10 cellular contexts compared by ENCODE assay signal in genomic region chr6:36701401-36701991, GRCh38. TPM values are rescaled to one million over a fixed set of nuclear protein-coding genes. Genes with fewer than 3 reads are reported as not detected.
DNase-seq lines count a peak whose midpoint lies in the region; ATAC-seq lines count a peak whose summit lies in the region.
"Had no signal": no experiment of that assay in that cellular context is flagged by ENCODE, and none has a peak within 500 bp of the region (broad histone marks: within the 10 kb centered on the region; RNA-seq: fewer than 3 reads in every experiment).

No MANE protein-coding gene starts in this region.

- H3K27me3 Mint-ChIP-seq in activated T-cell treated with anti-CD3 and anti-CD28 coated beads, Interleukin-2, amount 50 U/mL, for 72 hours (ENCODE audit: low read depth) = peaks cover 25% of the 10 kb centered on the region
- H3K27me3 Mint-ChIP-seq in dendritic cell treated with granulocyte-macrophage colony-stimulating factor and Interleukin-4, amounts not matched to agents 40 ng/mL and 50 ng/mL, for 4 days = no peaks in the 10 kb centered on the region
- no peaks in the 10 kb centered on the region for H3K27me3 Mint-ChIP-seq in stimulated activated naive B cell treated with anti-CD40 and anti-IgM and Interleukin-4, amounts not matched to agents 10 μg/mL and 1 μg/mL and 100 μg/mL, for 72 hours

- ATAC-seq in activated T-cell treated with anti-CD3 and anti-CD28 coated beads, Interleukin-2, amount 50 U/mL, for 72 hours (replicated peaks in 1 of 2) = peak; percentile 21 to 65
- ATAC-seq in stimulated activated naive B cell treated with anti-CD40 and anti-IgM and Interleukin-4, amounts not matched to agents 10 μg/mL and 1 μg/mL and 100 μg/mL, for 72 hours (replicated peaks) = peak; percentile 40 to 50
- no peak for ATAC-seq in HG03280 (IDR thresholded peaks at IDR 0.05; ENCODE audit: unreplicated experiment)
- no peak for ATAC-seq in HG03135 (IDR thresholded peaks at IDR 0.05; ENCODE audit: unreplicated experiment)

- no peaks in the 10 kb centered on the region for H3K9me3 Mint-ChIP-seq in activated T-cell treated with anti-CD3 and anti-CD28 coated beads, Interleukin-2, amount 50 U/mL, for 72 hours
- no peaks in the 10 kb centered on the region for H3K9me3 Mint-ChIP-seq in dendritic cell treated with granulocyte-macrophage colony-stimulating factor and Interleukin-4, amounts not matched to agents 40 ng/mL and 50 ng/mL, for 4 days
- peaks cover 0 to 4% of the 10 kb centered on the region in 2 donors for H3K9me3 Mint-ChIP-seq in stimulated activated naive B cell treated with anti-CD40 and anti-IgM and Interleukin-4, amounts not matched to agents 10 μg/mL and 1 μg/mL and 100 μg/mL, for 72 hours
- H3K9me3 Mint-ChIP-seq: CD8-positive, alpha-beta memory T cell; nephron had no signal

- intact Hi-C loops in dendritic cell treated with granulocyte-macrophage colony-stimulating factor and Interleukin-4, amounts not matched to agents 40 ng/mL and 50 ng/mL, for 4 days (cut with micrococcal nuclease) = no loop called here

- no peak overlapping the region for H3K4me3 Mint-ChIP-seq in activated T-cell treated with anti-CD3 and anti-CD28 coated beads, Interleukin-2, amount 50 U/mL, for 72 hours
- H3K4me3 Mint-ChIP-seq in dendritic cell treated with granulocyte-macrophage colony-stimulating factor and Interleukin-4, amounts not matched to agents 40 ng/mL and 50 ng/mL, for 4 days = peak overlapping the region; percentile 41
- no peak overlapping the region for H3K4me3 Mint-ChIP-seq in stimulated activated naive B cell treated with anti-CD40 and anti-IgM and Interleukin-4, amounts not matched to agents 10 μg/mL and 1 μg/mL and 100 μg/mL, for 72 hours
- H3K4me3 Mint-ChIP-seq: CD8-positive, alpha-beta memory T cell; nephron had no signal

- no peaks in the 10 kb centered on the region for H3K36me3 Mint-ChIP-seq in activated T-cell treated with anti-CD3 and anti-CD28 coated beads, Interleukin-2, amount 50 U/mL, for 72 hours (ENCODE audit: insufficient read depth in 2 of 2)
- H3K36me3 Mint-ChIP-seq in dendritic cell treated with granulocyte-macrophage colony-stimulating factor and Interleukin-4, amounts not matched to agents 40 ng/mL and 50 ng/mL, for 4 days (ENCODE audit: low read depth) = no peaks in the 10 kb centered on the region
- H3K36me3 Mint-ChIP-seq in stimulated activated naive B cell treated with anti-CD40 and anti-IgM and Interleukin-4, amounts not matched to agents 10 μg/mL and 1 μg/mL and 100 μg/mL, for 72 hours = no peaks in the 10 kb centered on the region
- H3K36me3 Mint-ChIP-seq: CD8-positive, alpha-beta memory T cell had no signal

- no peak for DNase-seq in activated T-cell treated with anti-CD3 and anti-CD28 coated beads, Interleukin-2, amount 50 U/mL, for 72 hours
- DNase-seq in activated T-cell treated with anti-CD3 and anti-CD28 coated beads, Interleukin-2, amount 50 U/mL, for 48 hours = no peak
- DNase-seq in MV-4-11 (lab: John Stamatoyannopoulos, UW) (peak; percentile 79), ureter (ENCODE audit: low spot score) (no peak)
- DNase-seq in stimulated activated naive B cell treated with anti-CD40 and anti-IgM and Interleukin-4, amounts not matched to agents 10 μg/mL and 1 μg/mL and 100 μg/mL, for 72 hours = no peak
- DNase-seq: CD8-positive, alpha-beta memory T cell had no signal

- no peak overlapping the region for H3K27ac Mint-ChIP-seq in activated T-cell treated with anti-CD3 and anti-CD28 coated beads, Interleukin-2, amount 50 U/mL, for 72 hours
- peak overlapping the region; percentile 47 for H3K27ac Mint-ChIP-seq in dendritic cell treated with granulocyte-macrophage colony-stimulating factor and Interleukin-4, amounts not matched to agents 40 ng/mL and 50 ng/mL, for 4 days
- H3K27ac Mint-ChIP-seq in stimulated activated naive B cell treated with anti-CD40 and anti-IgM and Interleukin-4, amounts not matched to agents 10 μg/mL and 1 μg/mL and 100 μg/mL, for 72 hours = no peak overlapping the region
- H3K27ac Mint-ChIP-seq: CD8-positive, alpha-beta memory T cell; nephron had no signal

- H3K4me1 Mint-ChIP-seq in activated T-cell treated with anti-CD3 and anti-CD28 coated beads, Interleukin-2, amount 50 U/mL, for 72 hours (ENCODE audit: low read depth) = peaks cover 17% of the 10 kb centered on the region
- H3K4me1 Mint-ChIP-seq in dendritic cell treated with granulocyte-macrophage colony-stimulating factor and Interleukin-4, amounts not matched to agents 40 ng/mL and 50 ng/mL, for 4 days (ENCODE audit: low read depth) = peaks cover 64% of the 10 kb centered on the region
- H3K4me1 Mint-ChIP-seq in stimulated activated naive B cell treated with anti-CD40 and anti-IgM and Interleukin-4, amounts not matched to agents 10 μg/mL and 1 μg/mL and 100 μg/mL, for 72 hours = peaks cover 35 to 38% of the 10 kb centered on the region in 2 donors
- H3K4me1 Mint-ChIP-seq: CD8-positive, alpha-beta memory T cell had no signal

RNA-seq across cellular contexts. Expression of gene RAB44, which starts 3.9 kb away (rescaled TPM):
- total RNA-seq in activated T-cell treated with anti-CD3 and anti-CD28 coated beads, Interleukin-2, amount 50 U/mL, for 72 hours = under 1 TPM; 0.05 to 0.09 TPM
- total RNA-seq in ureter = 1.0 TPM
- total RNA-seq: CD8-positive, alpha-beta memory T cell had no signal

RNA-seq across cellular contexts. Expression of gene CDKN1A, which starts 23.0 kb away (rescaled TPM):
- 10 to 100 TPM; 59.9 to 60.4 TPM for total RNA-seq in activated T-cell treated with anti-CD3 and anti-CD28 coated beads, Interleukin-2, amount 50 U/mL, for 72 hours
- total RNA-seq in ureter = 82.8 TPM

Comparison
In these comparisons a context has a peak if more than half of its experiments do, and no peak if none do; other contexts are left out.
1. ATAC-seq: peak in activated T-cell treated with anti-CD3 and anti-CD28 coated beads, Interleukin-2, amount 50 U/mL, for 72 hours (2 of 2) and stimulated activated naive B cell treated with anti-CD40 and anti-IgM and Interleukin-4, amounts not matched to agents 10 μg/mL and 1 μg/mL and 100 μg/mL, for 72 hours (2 of 2); none in HG03280 (single experiment) and HG03135 (single experiment).